ENCODE assay signal across 30 cellular contexts in the genomic region with DNA sequence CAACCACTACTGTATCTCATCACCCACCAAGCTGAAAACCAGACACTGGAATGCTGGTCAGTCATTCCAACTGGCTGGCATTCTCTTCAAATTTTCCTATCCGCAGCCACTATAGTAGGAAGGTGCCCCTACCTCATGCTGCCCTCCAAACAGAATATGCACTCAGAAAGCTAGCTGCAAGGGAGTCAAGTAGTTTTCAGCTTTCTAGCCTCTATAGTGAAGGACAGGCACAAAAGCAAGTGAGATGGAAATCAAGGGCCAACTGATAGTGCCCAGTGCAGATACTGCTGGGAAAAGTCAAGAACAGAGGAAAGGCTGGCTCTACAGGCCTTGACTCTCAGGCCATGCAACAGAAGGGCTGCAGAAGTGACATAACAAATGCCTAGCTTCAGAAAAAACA.
"Had no signal": no experiment of that assay in that cellular context is flagged by ENCODE, and none has a peak within 500 bp of the region (broad histone marks: within the 10 kb centered on the region; RNA-seq: fewer than 3 reads in every experiment).

No MANE protein-coding gene starts in this region.

- H3K4me3 ChIP-seq: ascending aorta, cardiac muscle cell had no signal

- H3K27me3 ChIP-seq: ascending aorta, cardiac muscle cell had no signal

- H3K4me1 ChIP-seq: ascending aorta had no signal

- DNase-seq: activated B cell treated with CpG ODN at 0.5 μM for 24 hours; activated CD4-positive, alpha-beta memory T cell treated with anti-CD3 and anti-CD28 coated beads for 36 hours; activated CD4-positive, alpha-beta T cell treated with anti-CD3 and anti-CD28 coated beads for 4 hours; activated CD4-positive, alpha-beta T cell treated with anti-CD3 and anti-CD28 coated beads, Interleukin-2, amount 50 U/mL, for 1 hour; activated CD4-positive, CD25-positive, alpha-beta regulatory T cell treated with anti-CD3 and anti-CD28 coated beads, Interleukin-2, amount 50 U/mL, for 72 hours; activated CD8-positive, alpha-beta memory T cell treated with anti-CD3 and anti-CD28 coated beads, Interleukin-2, amount 50 U/mL, for 4 hours; activated effector memory CD4-positive, alpha-beta T cell treated with Interleukin-2 at 50 U/mL for 16 hours; activated naive CD4-positive, alpha-beta T cell treated with anti-CD3 and anti-CD28 coated beads, Interleukin-2, amount 10 ng/mL, durations not matched to agents 7 days and 5 days; activated naive CD8-positive, alpha-beta T cell treated with anti-CD3 and anti-CD28 coated beads, Interleukin-2, amount 50 U/mL, for 24 hours; activated T-cell treated with anti-CD3 and anti-CD28 coated beads, Interleukin-2, amount 50 U/mL, for 48 hours; amniotic stem cell; Karpas-422; NCI-H1048; NCI-H1105 treated with DMSO at 0.1 percent for 48 hours; NCI-H1436; NCI-H1694; NCI-H1930; NCI-H2081 treated with DMSO at 0.1 percent for 48 hours; NCI-H446; NCI-H510A treated with DMSO at 0.1 percent for 48 hours; NCI-H69; NCI-H82; Right ventricle myocardium superior; SW 1271; T-helper 1 cell; T-helper 2 cell; T-helper 9 cell had no signal

- ATAC-seq: activated naive CD8-positive, alpha-beta T cell treated with anti-CD3 and anti-CD28 coated beads, Interleukin-2, amount 50 U/mL, for 24 hours had no signal

- H3K27ac ChIP-seq: ascending aorta, cardiac muscle cell, VCaP had no signal
